In the genomic region with DNA sequence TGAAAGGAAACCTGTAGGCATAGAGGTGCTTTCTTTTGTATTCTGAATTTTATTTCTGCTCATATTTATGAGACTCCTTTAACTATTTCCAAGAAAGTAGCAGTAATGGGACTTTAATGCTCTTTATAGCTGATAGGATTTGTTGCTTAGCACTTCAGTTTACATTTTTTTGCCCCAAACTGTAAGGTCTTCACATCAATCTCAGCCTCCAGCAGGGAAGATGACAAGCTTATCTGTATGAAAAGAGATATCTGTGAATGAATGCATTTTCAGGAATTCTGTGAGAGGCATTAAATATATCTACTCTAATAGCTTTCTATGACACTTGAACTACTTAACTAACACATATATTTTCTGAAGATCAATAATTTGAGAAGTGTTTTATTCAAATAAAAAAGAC, we compare ENCODE assay signal across 23 cellular contexts.
"Had no signal": no experiment of that assay in that cellular context is flagged by ENCODE, and none has a peak within 500 bp of the region (broad histone marks: within the 10 kb centered on the region; RNA-seq: fewer than 3 reads in every experiment).

No MANE protein-coding gene starts in this region.

- H3K27ac ChIP-seq: colonic mucosa, coronary artery, dorsolateral prefrontal cortex, epithelial cell of prostate, esophagus muscularis mucosa, esophagus squamous epithelium, foreskin keratinocyte, gastrocnemius medialis, gastroesophageal sphincter, heart left ventricle, heart right ventricle had no signal

- H3K9me3 ChIP-seq: colonic mucosa, gastrocnemius medialis, gastroesophageal sphincter had no signal

- DNase-seq: colonic mucosa; cortex of kidney; dermis blood vessel endothelial cell; dorsolateral prefrontal cortex; effector CD4-positive, alpha-beta T cell; effector CD8-positive, alpha-beta T cell; effector memory CD4-positive, alpha-beta T cell; effector memory CD8-positive, alpha-beta T cell; endodermal cell; erythroblast; esophagus squamous epithelium; foreskin fibroblast; foreskin keratinocyte; foreskin melanocyte; gastrocnemius medialis; glutamatergic neuron; head of caudate nucleus; heart left ventricle; heart right ventricle had no signal

- H3K27me3 ChIP-seq: colonic mucosa, esophagus muscularis mucosa, esophagus squamous epithelium, foreskin keratinocyte, gastrocnemius medialis, gastroesophageal sphincter, heart left ventricle, heart right ventricle had no signal

- H3K4me1 ChIP-seq: colonic mucosa, esophagus muscularis mucosa, esophagus squamous epithelium, foreskin keratinocyte, gastrocnemius medialis, gastroesophageal sphincter, heart left ventricle, heart right ventricle had no signal

- H3K36me3 ChIP-seq: colonic mucosa, esophagus muscularis mucosa, esophagus squamous epithelium, gastrocnemius medialis, gastroesophageal sphincter, heart left ventricle, heart right ventricle had no signal

- H3K4me3 ChIP-seq: colonic mucosa, coronary artery, dorsolateral prefrontal cortex, esophagus muscularis mucosa, esophagus squamous epithelium, gastrocnemius medialis, gastroesophageal sphincter, heart left ventricle, heart right ventricle had no signal
